Comparison of ENCODE assay signal across 33 cellular contexts in the genomic region with DNA sequence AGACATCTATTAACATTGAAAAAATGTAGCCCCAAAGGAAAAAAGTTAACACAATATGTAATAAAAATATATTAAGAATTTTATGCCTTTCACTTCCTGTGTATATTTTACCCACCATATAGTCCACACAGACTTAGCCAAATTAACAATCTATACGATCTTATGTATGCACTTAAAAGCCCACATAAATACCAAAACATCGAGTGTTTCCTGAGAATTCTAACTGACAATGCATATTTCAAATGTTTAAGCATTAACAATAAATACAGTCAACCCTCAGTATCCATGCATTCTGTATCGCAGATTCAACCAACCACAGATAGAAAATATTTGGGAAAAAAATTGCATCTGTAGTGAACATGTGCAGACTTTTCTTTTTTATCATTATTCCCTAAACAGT.
"Had no signal": no experiment of that assay in that cellular context is flagged by ENCODE, and none has a peak within 500 bp of the region (broad histone marks: within the 10 kb centered on the region; RNA-seq: fewer than 3 reads in every experiment).

No MANE protein-coding gene starts in this region.

- H3K27ac Mint-ChIP-seq: activated B cell treated with CpG ODN at 0.5 μM for 24 hours; activated CD4-positive, alpha-beta memory T cell treated with anti-CD3 and anti-CD28 coated beads for 36 hours; activated CD4-positive, alpha-beta T cell treated with anti-CD3 and anti-CD28 coated beads, Interleukin-2, amount 10 ng/mL, durations not matched to agents 7 days and 5 days; activated CD8-positive, alpha-beta T cell treated with anti-CD3 and anti-CD28 coated beads for 36 hours; activated naive CD4-positive, alpha-beta T cell treated with anti-CD3 and anti-CD28 coated beads, Interleukin-2, amount 10 ng/mL, durations not matched to agents 7 days and 5 days; activated naive CD4-positive, alpha-beta T cell treated with anti-CD3 and anti-CD28 coated beads, Interleukin-2, amount 50 U/mL, for 24 hours; activated naive CD8-positive, alpha-beta T cell; activated naive CD8-positive, alpha-beta T cell treated with anti-CD3 and anti-CD28 coated beads, Interleukin-2, amount 10 ng/mL, durations not matched to agents 7 days and 5 days; activated naive CD8-positive, alpha-beta T cell treated with anti-CD3 and anti-CD28 coated beads, Interleukin-2, amount 50 U/mL, for 24 hours; activated T-helper 2 cell treated with anti-CD3 and anti-CD28 coated beads, Interferon-gamma antibody, Interleukin-2, Interleukin-4, amounts not matched to agents 10 μg/mL and 5 μg/mL and 100 μg/mL, durations not matched to agents 14 hours and 24 hours and 36 hours; brain; T-helper 1 cell treated with Interleukin-12 subunit alpha and Interleukin-12 subunit beta and Interleukin-4 antibody, amounts not matched to agents 30 μg/mL and 1 μg/mL, for 36 hours; T-helper 2 cell treated with Interferon-gamma antibody and Interleukin-4, amounts not matched to agents 5 μg/mL and 100 μg/mL, for 36 hours had no signal

- H3K4me3 ChIP-seq: ascending aorta, cardiac muscle cell had no signal

- H3K27me3 ChIP-seq: ascending aorta, cardiac muscle cell had no signal

- H3K27ac ChIP-seq: ascending aorta, cardiac muscle cell, VCaP had no signal

- H3K27me3 Mint-ChIP-seq: activated B cell treated with CpG ODN at 0.5 μM for 24 hours; activated CD8-positive, alpha-beta T cell treated with anti-CD3 and anti-CD28 coated beads for 36 hours; activated naive CD4-positive, alpha-beta T cell treated with anti-CD3 and anti-CD28 coated beads, Interleukin-2, amount 10 ng/mL, durations not matched to agents 7 days and 5 days; activated naive CD4-positive, alpha-beta T cell treated with anti-CD3 and anti-CD28 coated beads, Interleukin-2, amount 50 U/mL, for 24 hours; activated naive CD8-positive, alpha-beta T cell; activated naive CD8-positive, alpha-beta T cell treated with anti-CD3 and anti-CD28 coated beads, Interleukin-2, amount 50 U/mL, for 24 hours; brain had no signal

- ATAC-seq: activated CD8-positive, alpha-beta T cell treated with anti-CD3 and anti-CD28 coated beads for 36 hours; activated naive CD8-positive, alpha-beta T cell treated with anti-CD3 and anti-CD28 coated beads, Interleukin-2, amount 50 U/mL, for 24 hours had no signal

- H3K4me3 Mint-ChIP-seq: activated B cell treated with CpG ODN at 0.5 μM for 24 hours; activated CD4-positive, alpha-beta memory T cell treated with anti-CD3 and anti-CD28 coated beads for 36 hours; activated CD4-positive, alpha-beta T cell treated with anti-CD3 and anti-CD28 coated beads, Interleukin-2, amount 10 ng/mL, durations not matched to agents 7 days and 5 days; activated CD8-positive, alpha-beta T cell treated with anti-CD3 and anti-CD28 coated beads for 36 hours; activated naive CD4-positive, alpha-beta T cell treated with anti-CD3 and anti-CD28 coated beads, Interleukin-2, amount 10 ng/mL, durations not matched to agents 7 days and 5 days; activated naive CD4-positive, alpha-beta T cell treated with anti-CD3 and anti-CD28 coated beads, Interleukin-2, amount 50 U/mL, for 24 hours; activated naive CD8-positive, alpha-beta T cell; activated naive CD8-positive, alpha-beta T cell treated with anti-CD3 and anti-CD28 coated beads, Interleukin-2, amount 10 ng/mL, durations not matched to agents 7 days and 5 days; activated naive CD8-positive, alpha-beta T cell treated with anti-CD3 and anti-CD28 coated beads, Interleukin-2, amount 50 U/mL, for 24 hours; brain; central memory CD8-positive, alpha-beta T cell; T-helper 1 cell treated with Interleukin-12 subunit alpha and Interleukin-12 subunit beta and Interleukin-4 antibody, amounts not matched to agents 30 μg/mL and 1 μg/mL, for 36 hours; T-helper 2 cell treated with Interferon-gamma antibody and Interleukin-4, amounts not matched to agents 5 μg/mL and 100 μg/mL, for 36 hours had no signal

- H3K9me3 ChIP-seq: ascending aorta had no signal

- H3K36me3 ChIP-seq: ascending aorta, cardiac muscle cell had no signal

- H3K9me3 Mint-ChIP-seq: activated B cell treated with CpG ODN at 0.5 μM for 24 hours; activated CD4-positive, alpha-beta memory T cell treated with anti-CD3 and anti-CD28 coated beads for 36 hours; activated CD4-positive, alpha-beta T cell treated with anti-CD3 and anti-CD28 coated beads, Interleukin-2, amount 10 ng/mL, durations not matched to agents 7 days and 5 days; activated CD8-positive, alpha-beta T cell treated with anti-CD3 and anti-CD28 coated beads for 36 hours; activated naive CD4-positive, alpha-beta T cell treated with anti-CD3 and anti-CD28 coated beads, Interleukin-2, amount 10 ng/mL, durations not matched to agents 7 days and 5 days; activated naive CD4-positive, alpha-beta T cell treated with anti-CD3 and anti-CD28 coated beads, Interleukin-2, amount 50 U/mL, for 24 hours; activated naive CD8-positive, alpha-beta T cell treated with anti-CD3 and anti-CD28 coated beads, Interleukin-2, amount 10 ng/mL, durations not matched to agents 7 days and 5 days; activated naive CD8-positive, alpha-beta T cell treated with anti-CD3 and anti-CD28 coated beads, Interleukin-2, amount 50 U/mL, for 24 hours; activated T-helper 2 cell treated with anti-CD3 and anti-CD28 coated beads, Interferon-gamma antibody, Interleukin-2, Interleukin-4, amounts not matched to agents 10 μg/mL and 5 μg/mL and 100 μg/mL, durations not matched to agents 14 hours and 24 hours and 36 hours; central memory CD8-positive, alpha-beta T cell; T-helper 1 cell treated with Interleukin-12 subunit alpha and Interleukin-12 subunit beta and Interleukin-4 antibody, amounts not matched to agents 30 μg/mL and 1 μg/mL, for 36 hours; T-helper 2 cell treated with Interferon-gamma antibody and Interleukin-4, amounts not matched to agents 5 μg/mL and 100 μg/mL, for 36 hours had no signal

- DNase-seq: activated B cell treated with CpG ODN at 0.5 μM for 24 hours; activated CD4-positive, alpha-beta memory T cell treated with anti-CD3 and anti-CD28 coated beads for 36 hours; activated CD4-positive, alpha-beta T cell treated with anti-CD3 and anti-CD28 coated beads for 4 hours; activated CD4-positive, alpha-beta T cell treated with anti-CD3 and anti-CD28 coated beads, Interleukin-2, amount 10 ng/mL, durations not matched to agents 7 days and 5 days; activated CD4-positive, CD25-positive, alpha-beta regulatory T cell treated with anti-CD3 and anti-CD28 coated beads, Interleukin-2, amount 50 U/mL, for 72 hours; activated CD8-positive, alpha-beta memory T cell treated with anti-CD3 and anti-CD28 coated beads, Interleukin-2, amount 50 U/mL, for 4 hours; activated CD8-positive, alpha-beta T cell treated with anti-CD3 and anti-CD28 coated beads for 36 hours; activated effector memory CD4-positive, alpha-beta T cell treated with Interleukin-2 at 50 U/mL for 16 hours; activated gamma-delta T cell; activated naive CD4-positive, alpha-beta T cell treated with anti-CD3 and anti-CD28 coated beads, Interleukin-2, amount 10 ng/mL, durations not matched to agents 7 days and 5 days; activated naive CD4-positive, alpha-beta T cell treated with Interleukin-2 at 50 U/mL for 16 hours; activated naive CD8-positive, alpha-beta T cell treated with anti-CD3 and anti-CD28 coated beads, Interleukin-2, amount 10 ng/mL, durations not matched to agents 7 days and 5 days; activated naive CD8-positive, alpha-beta T cell treated with anti-CD3 and anti-CD28 coated beads, Interleukin-2, amount 50 U/mL, for 24 hours; activated T-cell treated with anti-CD3 and anti-CD28 coated beads for 4 hours; activated T-cell treated with anti-CD3 and anti-CD28 coated beads, Interleukin-2, amount 50 U/mL, for 1 hour; activated T-cell treated with anti-CD3 and anti-CD28 coated beads, Interleukin-2, amount 50 U/mL, for 48 hours; amygdala; anterior cingulate cortex; caudate nucleus; cerebellar nuclear complex; T-helper 1 cell; T-helper 2 cell; T-helper 9 cell had no signal

- H3K36me3 Mint-ChIP-seq: activated CD4-positive, alpha-beta memory T cell treated with anti-CD3 and anti-CD28 coated beads for 36 hours; activated naive CD4-positive, alpha-beta T cell treated with anti-CD3 and anti-CD28 coated beads, Interleukin-2, amount 10 ng/mL, durations not matched to agents 7 days and 5 days; activated naive CD4-positive, alpha-beta T cell treated with anti-CD3 and anti-CD28 coated beads, Interleukin-2, amount 50 U/mL, for 24 hours; activated naive CD8-positive, alpha-beta T cell; activated naive CD8-positive, alpha-beta T cell treated with anti-CD3 and anti-CD28 coated beads, Interleukin-2, amount 10 ng/mL, durations not matched to agents 7 days and 5 days had no signal

- H3K4me1 Mint-ChIP-seq: activated B cell treated with CpG ODN at 0.5 μM for 24 hours; activated CD4-positive, alpha-beta T cell treated with anti-CD3 and anti-CD28 coated beads, Interleukin-2, amount 10 ng/mL, durations not matched to agents 7 days and 5 days; activated naive CD4-positive, alpha-beta T cell treated with anti-CD3 and anti-CD28 coated beads, Interleukin-2, amount 10 ng/mL, durations not matched to agents 7 days and 5 days; central memory CD8-positive, alpha-beta T cell had no signal

- H3K4me1 ChIP-seq: ascending aorta had no signal
